In genomic region chr3:123656691-123657090, GRCh38 we compare ENCODE assay signal across 2 cellular contexts.
TF ChIP-seq lines count a peak whose summit lies in the region.

No MANE protein-coding gene starts in this region.

TF ChIP-seq in SK-N-SH, 30 proteins besides CTCF, POLR2A, EP300 and RAD21:
- no peak for TF ChIP-seq USF1 (IDR thresholded peaks at IDR 0.05; ENCODE audit: borderline replicate concordance, low read depth)
TF ChIP-seq in SK-N-SH: peak in this region for 0.

TF ChIP-seq in SK-N-SH treated with all-trans-retinoic acid at 6 μM for 48 hours, 23 proteins besides CTCF, POLR2A, EP300 and RAD21 (continued from another document):
- TF ChIP-seq ZFP30 (CRISPR knock-in tag; IDR thresholded peaks at IDR 0.05) (no peak), PATZ1 (CRISPR knock-in tag; IDR thresholded peaks at IDR 0.05; ENCODE audit: borderline replicate concordance) (no peak), ZC3H10 (CRISPR knock-in tag; IDR thresholded peaks at IDR 0.05) (no peak), PPARA (CRISPR knock-in tag; IDR thresholded peaks at IDR 0.05; ENCODE audit: borderline replicate concordance) (no peak), ARNTL (CRISPR knock-in tag; IDR thresholded peaks at IDR 0.05; ENCODE audit: borderline replicate concordance, low read depth) (no peak), RARB (CRISPR knock-in tag; IDR thresholded peaks at IDR 0.05) (no peak), SNAI2 (CRISPR knock-in tag; IDR thresholded peaks at IDR 0.05) (no peak)
